In the genomic region with DNA sequence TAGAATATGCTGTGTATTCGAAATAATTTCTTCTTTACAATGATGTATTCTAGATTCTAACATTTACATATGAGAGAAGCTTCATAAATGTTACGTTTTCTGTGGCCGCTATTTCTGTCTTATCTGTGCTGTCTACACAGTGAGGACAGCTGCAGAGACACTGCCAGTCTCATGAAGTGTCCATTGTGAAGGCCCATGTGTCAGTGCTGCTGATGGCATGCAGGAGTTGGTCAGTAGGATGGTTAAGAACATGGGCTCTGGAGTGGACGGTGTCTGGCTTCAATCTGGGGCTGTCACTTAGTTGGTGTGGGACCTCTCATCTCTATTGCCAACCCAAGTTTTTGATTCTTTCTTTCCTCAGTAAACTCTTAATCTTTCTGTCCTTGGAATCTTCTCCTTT, we compare ENCODE assay signal across 13 cellular contexts.
"Had no signal": no experiment of that assay in that cellular context is flagged by ENCODE, and none has a peak within 500 bp of the region (broad histone marks: within the 10 kb centered on the region; RNA-seq: fewer than 3 reads in every experiment).

No MANE protein-coding gene starts in this region.

- ATAC-seq: effector memory CD8-positive, alpha-beta T cell; stimulated activated naive CD8-positive, alpha-beta T cell treated with anti-CD3 and anti-CD28 coated beads, Interleukin-15, amount 100 ng/mL, for 72 hours had no signal

- DNase-seq: activated CD4-positive, alpha-beta memory T cell treated with anti-CD3 and anti-CD28 coated beads for 36 hours; activated gamma-delta T cell; activated naive CD8-positive, alpha-beta T cell treated with anti-CD3 and anti-CD28 coated beads for 36 hours; activated T-cell treated with anti-CD3 and anti-CD28 coated beads, Interleukin-2, amount 50 U/mL, for 48 hours; anterior cingulate cortex; cortex of kidney; effector memory CD8-positive, alpha-beta T cell; left cardiac atrium; nephron progenitor cell; stimulated activated CD4-positive, alpha-beta T cell treated with anti-CD3 and anti-CD28 coated beads, Interleukin-4, amount 100 ng/mL, for 4 hours; stimulated activated naive CD8-positive, alpha-beta T cell treated with anti-CD3 and anti-CD28 coated beads, Interleukin-15, amount 100 ng/mL, for 72 hours had no signal

- H3K4me3 ChIP-seq: skin epidermis, thoracic aorta had no signal

- H3K9me3 ChIP-seq: thoracic aorta had no signal

- H3K27ac ChIP-seq: skin epidermis, thoracic aorta had no signal

- H3K36me3 ChIP-seq: thoracic aorta had no signal
